Comparison of ENCODE assay signal across 12 cellular contexts in genomic region chr3:172624999-172625398, GRCh38.
"Had no signal": no experiment of that assay in that cellular context is flagged by ENCODE, and none has a peak within 500 bp of the region (broad histone marks: within the 10 kb centered on the region; RNA-seq: fewer than 3 reads in every experiment).

No MANE protein-coding gene starts in this region.

- H3K9me3 ChIP-seq: adrenal gland, colonic mucosa, pancreas, thyroid gland had no signal

- H3K27me3 Mint-ChIP-seq: activated CD4-positive, alpha-beta T cell treated with anti-CD3 and anti-CD28 coated beads, Interleukin-2, amount 10 ng/mL, durations not matched to agents 7 days and 5 days had no signal

- H3K27ac Mint-ChIP-seq: activated CD4-positive, alpha-beta T cell treated with anti-CD3 and anti-CD28 coated beads, Interleukin-2, amount 10 ng/mL, durations not matched to agents 7 days and 5 days; activated naive CD4-positive, alpha-beta T cell treated with anti-CD3 and anti-CD28 coated beads, Interleukin-2, amount 10 ng/mL, durations not matched to agents 7 days and 5 days; activated T-helper 17 cell treated with anti-CD3 and anti-CD28 coated beads, Interleukin-2, amount 50 U/mL, for 72 hours; nephron progenitor cell had no signal

- H3K4me1 Mint-ChIP-seq: nephron progenitor cell had no signal

- H3K36me3 Mint-ChIP-seq: activated naive CD4-positive, alpha-beta T cell treated with anti-CD3 and anti-CD28 coated beads, Interleukin-2, amount 10 ng/mL, durations not matched to agents 7 days and 5 days had no signal

- H3K36me3 ChIP-seq: adrenal gland, colonic mucosa, pancreas, thyroid gland had no signal

- H3K4me3 ChIP-seq: adrenal gland, colonic mucosa, pancreas, skin epidermis, thyroid gland had no signal

- H3K27me3 ChIP-seq: adrenal gland, colonic mucosa, pancreas, thyroid gland had no signal

- H3K4me3 Mint-ChIP-seq: activated CD4-positive, alpha-beta T cell treated with anti-CD3 and anti-CD28 coated beads, Interleukin-2, amount 10 ng/mL, durations not matched to agents 7 days and 5 days; activated naive CD4-positive, alpha-beta T cell treated with anti-CD3 and anti-CD28 coated beads, Interleukin-2, amount 10 ng/mL, durations not matched to agents 7 days and 5 days; activated T-helper 17 cell treated with anti-CD3 and anti-CD28 coated beads, Interleukin-2, amount 50 U/mL, for 72 hours; nephron progenitor cell had no signal

- ATAC-seq: activated T-helper 17 cell treated with anti-CD3 and anti-CD28 coated beads, Interleukin-2, amount 50 U/mL, for 72 hours; left ventricle myocardium superior; pancreas had no signal

- DNase-seq: activated CD4-positive, alpha-beta T cell treated with anti-CD3 and anti-CD28 coated beads, Interleukin-2, amount 10 ng/mL, durations not matched to agents 7 days and 5 days; activated CD4-positive, CD25-positive, alpha-beta regulatory T cell; activated naive CD4-positive, alpha-beta T cell treated with anti-CD3 and anti-CD28 coated beads, Interleukin-2, amount 10 ng/mL, durations not matched to agents 7 days and 5 days; activated T-cell treated with anti-CD3 and anti-CD28 coated beads for 4 hours; adrenal gland; colonic mucosa; left ventricle myocardium superior; nephron progenitor cell; pancreas; thyroid gland had no signal

- H3K4me1 ChIP-seq: colonic mucosa had no signal

- H3K27ac ChIP-seq: adrenal gland, colonic mucosa, pancreas, thyroid gland had no signal

- H3K9me3 Mint-ChIP-seq: activated CD4-positive, alpha-beta T cell treated with anti-CD3 and anti-CD28 coated beads, Interleukin-2, amount 10 ng/mL, durations not matched to agents 7 days and 5 days; activated naive CD4-positive, alpha-beta T cell treated with anti-CD3 and anti-CD28 coated beads, Interleukin-2, amount 10 ng/mL, durations not matched to agents 7 days and 5 days; activated T-helper 17 cell treated with anti-CD3 and anti-CD28 coated beads, Interleukin-2, amount 50 U/mL, for 72 hours had no signal
